ENCODE assay signal across 9 cellular contexts in the genomic region with DNA sequence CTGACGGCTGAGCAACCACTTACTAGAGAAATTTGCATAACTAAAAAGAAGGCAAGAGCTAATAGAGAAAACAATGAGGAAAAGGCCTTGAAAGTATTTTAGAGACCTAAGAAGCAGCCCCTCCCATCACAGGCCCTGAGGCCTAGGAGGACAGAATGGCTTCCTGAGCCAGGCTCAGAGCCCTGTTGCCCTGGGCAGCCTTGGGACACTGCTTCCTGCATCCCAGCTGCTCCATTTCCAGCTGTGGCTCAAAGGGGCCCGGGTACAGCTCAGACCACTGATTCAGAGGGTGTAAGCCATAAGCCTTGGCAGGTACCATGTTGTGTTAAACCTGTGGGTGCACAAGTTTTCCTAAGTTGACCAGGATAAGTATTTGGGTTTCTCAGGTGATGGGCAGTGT.
"Had no signal": no experiment of that assay in that cellular context is flagged by ENCODE, and none has a peak within 500 bp of the region (broad histone marks: within the 10 kb centered on the region; RNA-seq: fewer than 3 reads in every experiment).

No MANE protein-coding gene starts in this region.

- H3K36me3 ChIP-seq: HAP-1 had no signal

- H3K4me3 ChIP-seq: GM23248, HAP-1 had no signal

- ATAC-seq: HCT116 had no signal

- DNase-seq: GM23248, GOT3, H7, IMR-90, KBM-7 had no signal

- FAIRE-seq: HTR-8/SVneo had no signal

- H3K27ac ChIP-seq: GM23248, KMS-11 had no signal

- H3K9me3 ChIP-seq: HAP-1 had no signal

- H2AFZ ChIP-seq: GM23248 had no signal

- H3K9ac ChIP-seq: GM23248, KMS-11 had no signal

- H3K4me2 ChIP-seq: KMS-11 had no signal
